26 cellular contexts compared by ENCODE assay signal in the genomic region with DNA sequence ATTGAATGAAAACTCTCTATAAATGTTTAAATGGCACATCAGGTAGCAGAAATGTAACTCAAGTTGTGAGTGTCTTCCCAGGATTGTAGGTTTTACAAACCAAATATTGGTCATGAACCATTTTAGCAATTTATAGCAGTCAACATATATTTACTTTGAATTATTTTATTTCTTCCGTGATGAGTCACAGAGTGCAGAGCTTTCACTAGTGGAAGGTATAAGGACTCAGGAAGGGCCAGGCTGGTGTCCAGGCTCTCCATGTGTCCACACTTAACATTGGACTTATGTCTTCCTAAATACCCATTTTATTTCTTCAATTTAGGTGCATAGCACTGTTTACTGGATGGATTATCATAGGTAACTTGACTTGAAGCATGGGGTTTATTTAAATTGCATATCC.
"Had no signal": no experiment of that assay in that cellular context is flagged by ENCODE, and none has a peak within 500 bp of the region (broad histone marks: within the 10 kb centered on the region; RNA-seq: fewer than 3 reads in every experiment).

No MANE protein-coding gene starts in this region.

- H3K4me1 ChIP-seq: stomach, suprapubic skin, testis, thyroid gland, tibial artery, tibial nerve, transverse colon, upper lobe of left lung, upper lobe of right lung, uterus, vagina had no signal

- H3K9me3 ChIP-seq: stomach, suprapubic skin, testis, thoracic aorta, thyroid gland, tibial artery, tibial nerve, transverse colon, upper lobe of left lung, upper lobe of right lung, uterus, vagina had no signal

- ATAC-seq: stimulated activated effector memory CD8-positive, alpha-beta T cell treated with anti-CD3 and anti-CD28 coated beads, Interleukin-12 subunit alpha, Interleukin-12 subunit beta, amount 100 ng/mL, for 72 hours; stimulated activated memory B cell treated with anti-CD40 and anti-IgM and Interleukin-4, amounts not matched to agents 10 μg/mL and 1 μg/mL and 100 μg/mL, for 72 hours; stimulated activated naive B cell treated with anti-CD40 and anti-IgM and Interleukin-4, amounts not matched to agents 10 μg/mL and 1 μg/mL and 100 μg/mL, for 72 hours; stimulated activated naive CD8-positive, alpha-beta T cell treated with anti-CD3 and anti-CD28 coated beads, Interleukin-15, amount 100 ng/mL, for 72 hours; stimulated activated naive CD8-positive, alpha-beta T cell treated with anti-CD3 and anti-CD28 coated beads, Interleukin-15, Interleukin-2, amounts not matched to agents 100 U/mL and 50 U/mL, for 24 hours had no signal

- H3K27me3 ChIP-seq: stomach, suprapubic skin, testis, thyroid gland, tibial artery, tibial nerve, transverse colon, upper lobe of left lung, upper lobe of right lung, uterus, vagina had no signal

- H3K4me3 ChIP-seq: stomach, suprapubic skin, testis, thoracic aorta, thyroid gland, tibial artery, tibial nerve, transverse colon, upper lobe of left lung, upper lobe of right lung, uterus, vagina had no signal

- H3K27ac ChIP-seq: stomach, suprapubic skin, testis, thoracic aorta, thyroid gland, tibial artery, tibial nerve, transverse colon, upper lobe of left lung, upper lobe of right lung, uterus, vagina had no signal

- H3K36me3 ChIP-seq: stomach, suprapubic skin, thoracic aorta, thyroid gland, tibial artery, tibial nerve, transverse colon, upper lobe of left lung, upper lobe of right lung, uterus, vagina had no signal

- DNase-seq: stimulated activated CD4-positive, alpha-beta T cell treated with anti-CD3 and anti-CD28 coated beads, Interleukin-2, amount 100 ng/mL, for 48 hours; stimulated activated CD4-positive, alpha-beta T cell treated with anti-CD3 and anti-CD28 coated beads, Interleukin-4, amount 100 ng/mL, for 1 hour; stimulated activated CD4-positive, alpha-beta T cell treated with anti-CD3 and anti-CD28 coated beads, Interleukin-4, amount 100 ng/mL, for 24 hours; stimulated activated CD4-positive, alpha-beta T cell treated with anti-CD3 and anti-CD28 coated beads, Interleukin-4, amount 100 ng/mL, for 4 hours; stimulated activated CD8-positive, alpha-beta memory T cell treated with anti-CD3 and anti-CD28 coated beads, Interleukin-4, amount 100 ng/mL, for 48 hours; stimulated activated naive B cell treated with anti-CD40 and anti-IgM and Interleukin-4, amounts not matched to agents 10 μg/mL and 1 μg/mL and 100 μg/mL, for 72 hours; stimulated activated naive CD4-positive, alpha-beta T cell; stimulated activated naive CD4-positive, alpha-beta T cell treated with Interleukin-2 at 50 U/mL for 16 hours; stimulated activated naive CD8-positive, alpha-beta T cell treated with anti-CD3 and anti-CD28 coated beads, Interleukin-15, amount 100 ng/mL, for 72 hours; stimulated activated naive CD8-positive, alpha-beta T cell treated with anti-CD3 and anti-CD28 coated beads, Interleukin-15, Interleukin-2, amounts not matched to agents 100 U/mL and 50 U/mL, for 24 hours; stomach; substantia nigra; testis; thyroid gland; tibial artery; transverse colon; trophoblast cell; upper lobe of left lung; upper lobe of right lung; uterus had no signal
